27 cellular contexts compared by ENCODE assay signal in genomic region chr7:157867685-157868305, GRCh38.
"Had no signal": no experiment of that assay in that cellular context is flagged by ENCODE, and none has a peak within 500 bp of the region (broad histone marks: within the 10 kb centered on the region; RNA-seq: fewer than 3 reads in every experiment).

No MANE protein-coding gene starts in this region.

- H3K4me1 ChIP-seq: neural progenitor cell, pancreas, prostate gland, right lobe of liver, sigmoid colon, stomach, thyroid gland, tibial nerve, upper lobe of left lung, vagina had no signal

- H3K27me3 ChIP-seq: neural progenitor cell, neutrophil, pancreas, right lobe of liver, sigmoid colon, thyroid gland, tibial nerve, upper lobe of left lung, vagina had no signal

- H2AFZ ChIP-seq: neural progenitor cell had no signal

- DNase-seq: naive thymus-derived CD4-positive, alpha-beta T cell; natural killer cell; nucleus accumbens; pancreas; right cardiac atrium; right lobe of liver; sigmoid colon; small intestine; stimulated activated CD4-positive, alpha-beta T cell treated with anti-CD3 and anti-CD28 coated beads, Interleukin-12 subunit alpha, Interleukin-12 subunit beta, amount 100 ng/mL, for 4 hours; stimulated activated CD4-positive, alpha-beta T cell treated with anti-CD3 and anti-CD28 coated beads, Interleukin-1b, Interleukin-23, amount 100 ng/mL, for 48 hours; stimulated activated CD4-positive, alpha-beta T cell treated with anti-CD3 and anti-CD28 coated beads, Interleukin-4, amount 100 ng/mL, for 1 hour; stimulated activated CD4-positive, alpha-beta T cell treated with anti-CD3 and anti-CD28 coated beads, Interleukin-4, amount 100 ng/mL, for 4 hours; stimulated activated CD8-positive, alpha-beta memory T cell treated with anti-CD3 and anti-CD28 coated beads, Interleukin-4, amount 100 ng/mL, for 48 hours; stimulated activated naive B cell treated with anti-CD40 and anti-IgM and Interleukin-4, amounts not matched to agents 10 μg/mL and 1 μg/mL and 100 μg/mL, for 72 hours; stimulated activated naive CD4-positive, alpha-beta T cell treated with Interleukin-2 at 50 U/mL for 16 hours; stomach; thyroid gland; trophoblast cell; upper lobe of left lung had no signal

- ATAC-seq: naive thymus-derived CD4-positive, alpha-beta T cell; natural killer cell; pancreas; right cardiac atrium; right lobe of liver; stimulated activated naive B cell treated with anti-CD40 and anti-IgM and Interleukin-4, amounts not matched to agents 10 μg/mL and 1 μg/mL and 100 μg/mL, for 72 hours had no signal

- H3K27ac ChIP-seq: neural progenitor cell, neutrophil, pancreas, prostate gland, right lobe of liver, sigmoid colon, stomach, thoracic aorta, thyroid gland, tibial nerve, upper lobe of left lung, vagina had no signal

- H3K9ac ChIP-seq: neural progenitor cell had no signal

- H3K4me3 ChIP-seq: neural progenitor cell, pancreas, prostate gland, right lobe of liver, sigmoid colon, stomach, thoracic aorta, thyroid gland, tibial nerve, upper lobe of left lung, vagina had no signal

- H3K36me3 Mint-ChIP-seq: natural killer cell; stimulated activated naive B cell treated with anti-CD40 and anti-IgM and Interleukin-4, amounts not matched to agents 10 μg/mL and 1 μg/mL and 100 μg/mL, for 72 hours had no signal

- H3K27me3 Mint-ChIP-seq: naive thymus-derived CD4-positive, alpha-beta T cell; stimulated activated naive CD8-positive, alpha-beta T cell treated with anti-CD3 and anti-CD28 coated beads, Interleukin-15, Interleukin-2, amounts not matched to agents 100 ng/mL and 50 ng/mL, for 24 hours had no signal

- H3K4me2 ChIP-seq: neural progenitor cell had no signal

- H3K9me3 ChIP-seq: neutrophil, pancreas, prostate gland, right lobe of liver, thoracic aorta, thyroid gland, upper lobe of left lung, vagina had no signal

- H3K9me3 Mint-ChIP-seq: natural killer cell; stimulated activated naive B cell treated with anti-CD40 and anti-IgM and Interleukin-4, amounts not matched to agents 10 μg/mL and 1 μg/mL and 100 μg/mL, for 72 hours; stimulated activated naive CD8-positive, alpha-beta T cell treated with anti-CD3 and anti-CD28 coated beads, Interleukin-15, Interleukin-2, amounts not matched to agents 100 ng/mL and 50 ng/mL, for 24 hours had no signal

- H3K36me3 ChIP-seq: neural progenitor cell, pancreas, prostate gland, right lobe of liver, sigmoid colon, thoracic aorta, thyroid gland, tibial nerve, upper lobe of left lung, vagina had no signal

- H3K4me1 Mint-ChIP-seq: nephron; stimulated activated naive B cell treated with anti-CD40 and anti-IgM and Interleukin-4, amounts not matched to agents 10 μg/mL and 1 μg/mL and 100 μg/mL, for 72 hours had no signal

- H3K27ac Mint-ChIP-seq: naive thymus-derived CD4-positive, alpha-beta T cell; natural killer cell; nephron; neural progenitor cell; stimulated activated naive B cell treated with anti-CD40 and anti-IgM and Interleukin-4, amounts not matched to agents 10 μg/mL and 1 μg/mL and 100 μg/mL, for 72 hours; stimulated activated naive CD8-positive, alpha-beta T cell treated with anti-CD3 and anti-CD28 coated beads, Interleukin-15, Interleukin-2, amounts not matched to agents 100 ng/mL and 50 ng/mL, for 24 hours had no signal

- H3K4me3 Mint-ChIP-seq: naive thymus-derived CD4-positive, alpha-beta T cell; natural killer cell; nephron; neural progenitor cell; stimulated activated naive B cell treated with anti-CD40 and anti-IgM and Interleukin-4, amounts not matched to agents 10 μg/mL and 1 μg/mL and 100 μg/mL, for 72 hours; stimulated activated naive CD8-positive, alpha-beta T cell treated with anti-CD3 and anti-CD28 coated beads, Interleukin-15, Interleukin-2, amounts not matched to agents 100 ng/mL and 50 ng/mL, for 24 hours had no signal
